ENCODE assay signal across 23 cellular contexts in genomic region chr2:236544362-236544761, GRCh38. TPM values are rescaled to one million over a fixed set of nuclear protein-coding genes. Genes with fewer than 3 reads are reported as not detected.
DNase-seq lines count a peak whose midpoint lies in the region; ATAC-seq and TF ChIP-seq lines count a peak whose summit lies in the region.
"Had no signal": no experiment of that assay in that cellular context is flagged by ENCODE, and none has a peak within 500 bp of the region (broad histone marks: within the 10 kb centered on the region; RNA-seq: fewer than 3 reads in every experiment).

No MANE protein-coding gene starts in this region.

- peaks cover 28 to 54% (median 47%) of the 10 kb centered on the region in 10 experiments for H3K4me1 ChIP-seq in BLaER1 treated with 17β-estradiol and CSF1 and Interleukin-3, amounts not matched to agents 10 nM and 100 nM
- H3K4me1 ChIP-seq in hepatocyte (ENCODE audit: insufficient read depth): no peaks in the 10 kb centered on the region
- H3K4me1 ChIP-seq: breast epithelium had no signal

- no peaks in the 10 kb centered on the region for H3K79me2 ChIP-seq in hepatocyte

- no peaks in the 10 kb centered on the region for H3K9me2 ChIP-seq in hepatocyte (replicated peaks; ENCODE audit: insufficient read depth)

- peaks cover 72% of the 10 kb centered on the region for H3K4me1 Mint-ChIP-seq in T-helper 1 cell treated with Interleukin-12 subunit alpha and Interleukin-12 subunit beta and Interleukin-4 antibody, amounts not matched to agents 30 μg/mL and 1 μg/mL, for 36 hours (ENCODE audit: low read depth)
- H3K4me1 Mint-ChIP-seq in T-helper 17 cell: peaks cover 75% of the 10 kb centered on the region

- H3K27me3 Mint-ChIP-seq in T-helper 1 cell treated with Interleukin-12 subunit alpha and Interleukin-12 subunit beta and Interleukin-4 antibody, amounts not matched to agents 30 μg/mL and 1 μg/mL, for 36 hours (ENCODE audit: low read depth): no peaks in the 10 kb centered on the region
- no peaks in the 10 kb centered on the region for H3K27me3 Mint-ChIP-seq in T-helper 17 cell

- H3K4me2 ChIP-seq in BLaER1 treated with 17β-estradiol and CSF1 and Interleukin-3, amounts not matched to agents 10 nM and 100 nM: peak overlapping the region; percentile 79 to 96 (median 86); a peak in 21 of 22 replicates
- no peak overlapping the region for H3K4me2 ChIP-seq in hepatocyte
- H3K4me2 ChIP-seq: smooth muscle cell had no signal

- DNase-seq in T-helper 1 cell (no peak), T-helper 17 cell (no peak), mesenteric fat pad (ENCODE audit: low spot score) (peak; percentile 60), hepatocyte (ENCODE audit: low spot score) (no peak), cortex of kidney (lab: John Stamatoyannopoulos, UW) (no peak)
- DNase-seq: activated T-cell treated with anti-CD3 and anti-CD28 coated beads for 4 hours; left ventricle myocardium superior; NCI-H146; NCI-H2171; NCI-H524 treated with DMSO at 0.1 percent for 48 hours; occipital lobe; RPMI8226; stimulated activated CD4-positive, alpha-beta T cell treated with anti-CD3 and anti-CD28 coated beads, Interleukin-4, amount 100 ng/mL, for 24 hours; substantia nigra had no signal

- peak overlapping the region in 10 of 11 experiments; percentile 66 to 97 (median 90); a peak in 16 of 22 replicates for H3K27ac ChIP-seq in BLaER1 treated with 17β-estradiol and CSF1 and Interleukin-3, amounts not matched to agents 10 nM and 100 nM
- H3K27ac ChIP-seq in hepatocyte: no peak overlapping the region
- H3K27ac ChIP-seq: 22Rv1, breast epithelium, SK-N-MC had no signal

- H3K36me3 Mint-ChIP-seq in T-helper 1 cell treated with Interleukin-12 subunit alpha and Interleukin-12 subunit beta and Interleukin-4 antibody, amounts not matched to agents 30 μg/mL and 1 μg/mL, for 36 hours (ENCODE audit: low read depth): peaks cover 45% of the 10 kb centered on the region
- peaks cover 8% of the 10 kb centered on the region for H3K36me3 Mint-ChIP-seq in T-helper 17 cell (ENCODE audit: low read depth)

- H4K20me1 ChIP-seq in BLaER1 treated with 17β-estradiol and CSF1 and Interleukin-3, amounts not matched to agents 10 nM and 100 nM: no peaks in the 10 kb centered on the region
- no peaks in the 10 kb centered on the region for H4K20me1 ChIP-seq in hepatocyte (ENCODE audit: insufficient read depth, poor library complexity, severe bottlenecking)

- H3K4me3 Mint-ChIP-seq in T-helper 1 cell treated with Interleukin-12 subunit alpha and Interleukin-12 subunit beta and Interleukin-4 antibody, amounts not matched to agents 30 μg/mL and 1 μg/mL, for 36 hours: no peak overlapping the region
- H3K4me3 Mint-ChIP-seq in T-helper 17 cell: peak overlapping the region; percentile 64

- peak overlapping the region; percentile 68 for H3K27ac Mint-ChIP-seq in T-helper 1 cell treated with Interleukin-12 subunit alpha and Interleukin-12 subunit beta and Interleukin-4 antibody, amounts not matched to agents 30 μg/mL and 1 μg/mL, for 36 hours
- peak overlapping the region; percentile 94 for H3K27ac Mint-ChIP-seq in T-helper 17 cell

- H2AFZ ChIP-seq in hepatocyte: no peak overlapping the region

- H3K9ac ChIP-seq in BLaER1 treated with 17β-estradiol and CSF1 and Interleukin-3, amounts not matched to agents 10 nM and 100 nM: peak overlapping the region in 3 of 11 experiments; percentile 75 to 78 (median 75); a peak in 3 of 22 replicates

- 91% methylated on average over 13 of the region's 13 CpGs for WGBS in hepatocyte (ENCODE audit: low lambda C conversion rate, missing lambda C conversion rate)

- no peaks in the 10 kb centered on the region for H3K27me3 ChIP-seq in BLaER1 treated with 17β-estradiol and CSF1 and Interleukin-3, amounts not matched to agents 10 nM and 100 nM
- no peaks in the 10 kb centered on the region for H3K27me3 ChIP-seq in hepatocyte
- H3K27me3 ChIP-seq: breast epithelium had no signal

- H3K9me3 ChIP-seq in BLaER1 treated with 17β-estradiol and CSF1 and Interleukin-3, amounts not matched to agents 10 nM and 100 nM (replicated peaks in 1 of 11): peaks cover 6 to 28% (median 18%) of the 10 kb centered on the region in 11 experiments; a peak in 21 of 22 replicates
- H3K9me3 ChIP-seq in T-helper 17 cell (ENCODE audit: control insufficient read depth, low read length, poor library complexity, severe bottlenecking) (no peaks in the 10 kb centered on the region), hepatocyte (ENCODE audit: low read depth) (no peaks in the 10 kb centered on the region)

- no peak for TF ChIP-seq CTCF in hepatocyte (IDR thresholded peaks at IDR 0.05; ENCODE audit: poor library complexity)

- no peaks in the 10 kb centered on the region for H3K36me3 ChIP-seq in BLaER1 treated with 17β-estradiol and CSF1 and Interleukin-3, amounts not matched to agents 10 nM and 100 nM
- no peaks in the 10 kb centered on the region for H3K36me3 ChIP-seq in hepatocyte (replicated peaks; ENCODE audit: insufficient read depth, low read depth)
- H3K36me3 ChIP-seq: breast epithelium had no signal

- peaks cover 7% of the 10 kb centered on the region for H3K9me3 Mint-ChIP-seq in T-helper 1 cell treated with Interleukin-12 subunit alpha and Interleukin-12 subunit beta and Interleukin-4 antibody, amounts not matched to agents 30 μg/mL and 1 μg/mL, for 36 hours

- ATAC-seq in T-helper 17 cell (no peak), HG03571 (IDR thresholded peaks at IDR 0.05; ENCODE audit: unreplicated experiment) (no peak)
- ATAC-seq: activated CD4-positive, CD25-positive, alpha-beta regulatory T cell treated with anti-CD3 and anti-CD28 coated beads, Interleukin-2, amount 50 U/mL, for 24 hours; left ventricle myocardium superior had no signal

- no peak overlapping the region for H3K4me3 ChIP-seq in BLaER1 treated with 17β-estradiol and CSF1 and Interleukin-3, amounts not matched to agents 10 nM and 100 nM
- H3K4me3 ChIP-seq in hepatocyte: no peak overlapping the region
- H3K4me3 ChIP-seq: breast epithelium, SK-N-MC, smooth muscle cell had no signal

RNA-seq across cellular contexts. Expression of gene ACKR3, which starts 25.3 kb away (rescaled TPM):
- total RNA-seq in T-helper 17 cell (1 to 10 TPM; 1.3 to 2.3 TPM), mesenteric fat pad (74.1 TPM), hepatocyte (47.1 and 49.5 TPM in 2 replicates)
- polyA plus RNA-seq in hepatocyte: 58.9 and 61.4 TPM in 2 replicates
- total RNA-seq: G401 had no signal

Comparison
In these comparisons a context has a peak if more than half of its experiments do, and no peak if none do; other contexts are left out.
1. RNA of gene ACKR3, which starts 25.3 kb away (total RNA-seq): 74.1 TPM in mesenteric fat pad (single experiment) and 47.1 to 49.5 TPM in hepatocyte; 1.3 to 2.3 TPM in T-helper 17 cell; every median in the first group is over 10 times any median in the second.